9 cellular contexts compared by ENCODE assay signal in genomic region chr3:58237238-58237939, GRCh38. TPM values are rescaled to one million over a fixed set of nuclear protein-coding genes. Genes with fewer than 3 reads are reported as not detected.
DNase-seq lines count a peak whose midpoint lies in the region; ATAC-seq, FAIRE-seq and TF ChIP-seq lines count a peak whose summit lies in the region.
"Had no signal": no experiment of that assay in that cellular context is flagged by ENCODE, and none has a peak within 500 bp of the region (broad histone marks: within the 10 kb centered on the region; RNA-seq: fewer than 3 reads in every experiment).

TSS of gene ABHD6 (plus strand) at chr3:58237792. CDS start at chr3:58256587, 18,795 bp downstream.

- H3K9me3 ChIP-seq in keratinocyte (ENCODE audit: control insufficient read depth, low read depth, low read length): no peaks in the 10 kb centered on the region

- H3K27me3 ChIP-seq in keratinocyte (ENCODE audit: control insufficient read depth, extremely low read depth, insufficient read depth, low read length): no peaks in the 10 kb centered on the region

- DNase-seq in DMS79 treated with DMSO at 0.1 percent for 48 hours (lab: John Stamatoyannopoulos, UW): peak; percentile 27
- no peak for DNase-seq in DMS79 (lab: John Stamatoyannopoulos, UW)
- peak; percentile 55 for DNase-seq in HFFc6
- DNase-seq in NB4 (ENCODE audit: low read depth): peak; percentile 74
- peak; percentile 79 for DNase-seq in WTC11 (ENCODE audit: low spot score)
- peak; percentile 70 for DNase-seq in cardiac fibroblast (ENCODE audit: low read depth in 2 of 2)
- no peak for DNase-seq in keratinocyte (ENCODE audit: low read depth, low spot score)
- peak; percentile 84 for DNase-seq in stimulated activated CD4-positive, alpha-beta T cell treated with anti-CD3 and anti-CD28 coated beads, Interleukin-15, amount 100 ng/mL, for 24 hours

- no peaks in the 10 kb centered on the region for H3K9me3 Mint-ChIP-seq in HFFc6
- no peaks in the 10 kb centered on the region for H3K9me3 Mint-ChIP-seq in WTC11

- H3K27ac ChIP-seq in keratinocyte (ENCODE audit: control insufficient read depth, insufficient read depth, low read length): peak within 1 kb of the TSS; percentile 59

- peak within 1 kb of the TSS; percentile 94 for H3K4me2 ChIP-seq in keratinocyte (ENCODE audit: control insufficient read depth, extremely low read depth, insufficient read depth, low read depth, low read length)

- H3K36me3 ChIP-seq in keratinocyte (ENCODE audit: control insufficient read depth in 2 of 2, extremely low read depth in 1 of 2, insufficient read depth in 2 of 2, low read length in 2 of 2): no peaks in the 10 kb centered on the region

- H3K9me1 ChIP-seq in keratinocyte (ENCODE audit: control insufficient read depth, extremely low read depth, insufficient read depth, low read length): no peaks in the 10 kb centered on the region

- H3K4me3 Mint-ChIP-seq in HFFc6 (peak within 1 kb of the TSS; percentile 91), WTC11 (peak within 1 kb of the TSS; percentile 89)

- no peaks in the 10 kb centered on the region for H3K36me3 Mint-ChIP-seq in HFFc6 (ENCODE audit: low read depth)
- no peaks in the 10 kb centered on the region for H3K36me3 Mint-ChIP-seq in WTC11

- H4K20me1 ChIP-seq in keratinocyte (ENCODE audit: control insufficient read depth, extremely low read depth, insufficient read depth, low read length): no peaks in the 10 kb centered on the region

- peak; percentile 26 for FAIRE-seq in keratinocyte (lab: Jason Lieb, UNC)
- FAIRE-seq: A204.1 had no signal

- H3K4me3 ChIP-seq in NB4 (ENCODE audit: low read depth, low read length): peak within 1 kb of the TSS; percentile 49
- peak within 1 kb of the TSS; percentile 86 to 96 for H3K4me3 ChIP-seq in cardiac fibroblast (replicated peaks in 1 of 2; ENCODE audit: low read depth in 2 of 2, low read length in 2 of 2)
- H3K4me3 ChIP-seq in keratinocyte (ENCODE audit: control insufficient read depth in 2 of 3, extremely low read depth in 1 of 3, insufficient read depth in 2 of 3, low read depth in 1 of 3, low read length in 3 of 3): peak within 1 kb of the TSS; percentile 71 to 93 (median 74)

- peaks cover 7% of the 10 kb centered on the region for H3K79me2 ChIP-seq in keratinocyte (ENCODE audit: control insufficient read depth, insufficient read depth, low read length)

- TF ChIP-seq CTCF in HFFc6 (IDR thresholded peaks at IDR 0.05) (no peak; the same call in 1 of the 2 replicates), NB4 (IDR thresholded peaks at IDR 0.05; ENCODE audit: low read depth, low read length) (no peak), WTC11 (IDR thresholded peaks at IDR 0.05) (no peak), cardiac fibroblast (IDR thresholded peaks at IDR 0.05; ENCODE audit: low read depth, low read length) (peak; percentile 9), keratinocyte (optimal IDR thresholded peaks at IDR 0.05 in 1 of 3, IDR thresholded peaks at IDR 0.05 in 1 of 3, conservative IDR thresholded peaks at IDR 0.05 in 1 of 3; ENCODE audit: extremely low read depth in 1 of 3, insufficient read depth in 2 of 3, low read length in 3 of 3) (peak in 1 of 3 experiments; percentile 29)

- ATAC-seq in WTC11: peak; percentile 72

- H2AFZ ChIP-seq in keratinocyte (ENCODE audit: control insufficient read depth, low read length): peak within 1 kb of the TSS; percentile 93

- H3K4me1 Mint-ChIP-seq in HFFc6 (ENCODE audit: low read depth): peaks cover 28% of the 10 kb centered on the region
- H3K4me1 Mint-ChIP-seq in WTC11: peaks cover 11% of the 10 kb centered on the region

- TF ChIP-seq POLR2A in NB4 (IDR thresholded peaks at IDR 0.05; ENCODE audit: extremely low read depth, insufficient read length): no peak

- H3K27me3 Mint-ChIP-seq in HFFc6 (ENCODE audit: insufficient read depth): peaks cover 3% of the 10 kb centered on the region
- peaks cover 58% of the 10 kb centered on the region for H3K27me3 Mint-ChIP-seq in WTC11 (ENCODE audit: low read depth)

- POLR2A ChIA-PET in WTC11 (lab: Charles Lee): interaction anchor here (0.7 to 0.9 kb wide), 2 partner anchors 24 to 329 kb away, joined by 3 read pairs; no protein-coding TSS in a partner anchor

- dilution Hi-C loops in keratinocyte (cut with MboI; ENCODE audit: extremely low pct_ligation_motif_present, low sequenced_read_pairs): no loop called here

- peak within 1 kb of the TSS; percentile 75 for H3K9ac ChIP-seq in keratinocyte (ENCODE audit: control insufficient read depth, extremely low read depth, insufficient read depth, low read length)

- H3K4me1 ChIP-seq in keratinocyte (ENCODE audit: control insufficient read depth, extremely low read depth, insufficient read depth, low read length): peaks cover 36% of the 10 kb centered on the region

- CTCF ChIA-PET in WTC11 (lab: Charles Lee): interaction anchor here (0.7 to 4.2 kb wide), 9 partner anchors 20 to 1301 kb away, joined by 3 to 37 read pairs (median 5); partner anchors contain the start of genes HTD2 and RPP14

- H3K27ac Mint-ChIP-seq in HFFc6 (peak within 1 kb of the TSS; percentile 83), WTC11 (peak within 1 kb of the TSS; percentile 53; the same call in 1 of the 2 replicates)

TF ChIP-seq in WTC11, 78 proteins besides CTCF, POLR2A, EP300 and RAD21:
- peak; percentile 72 for TF ChIP-seq SP1 (CRISPR knock-in tag; conservative IDR thresholded peaks at IDR 0.05)
- peak; percentile 36; the same call in 1 of the 2 replicates for TF ChIP-seq TEAD1 (CRISPR knock-in tag; IDR thresholded peaks at IDR 0.05)
- peak; percentile 34; the same call in 1 of the 2 replicates for TF ChIP-seq PRDM15 (CRISPR knock-in tag; IDR thresholded peaks at IDR 0.05)
- TF ChIP-seq ESRRA (CRISPR knock-in tag; IDR thresholded peaks at IDR 0.05; ENCODE audit: borderline replicate concordance): no peak
- TF ChIP-seq, protein P1, sequence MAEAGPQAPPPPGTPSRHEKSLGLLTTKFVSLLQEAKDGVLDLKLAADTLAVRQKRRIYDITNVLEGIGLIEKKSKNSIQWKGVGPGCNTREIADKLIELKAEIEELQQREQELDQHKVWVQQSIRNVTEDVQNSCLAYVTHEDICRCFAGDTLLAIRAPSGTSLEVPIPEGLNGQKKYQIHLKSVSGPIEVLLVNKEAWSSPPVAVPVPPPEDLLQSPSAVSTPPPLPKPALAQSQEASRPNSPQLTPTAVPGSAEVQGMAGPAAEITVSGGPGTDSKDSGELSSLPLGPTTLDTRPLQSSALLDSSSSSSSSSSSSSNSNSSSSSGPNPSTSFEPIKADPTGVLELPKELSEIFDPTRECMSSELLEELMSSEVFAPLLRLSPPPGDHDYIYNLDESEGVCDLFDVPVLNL (CRISPR knock-in tag; IDR thresholded peaks at IDR 0.05; ENCODE audit: borderline replicate concordance, low read depth): no peak
- TF ChIP-seq ZBTB21 (CRISPR knock-in tag; IDR thresholded peaks at IDR 0.05; ENCODE audit: borderline replicate concordance): 0 out of 2 replicates have a peak, but pooled peaks have one; percentile 39

RNA-seq across cellular contexts. Expression of gene ABHD6, which starts in this region (rescaled TPM):
- 1 to 10 TPM; 6.1 to 8.9 (median 6.5) TPM for total RNA-seq in HFFc6 (2021; fragmentation: NEBNext Ultra II Directional; extraction: Animal tissue kit (Norgen Biotek cat#: 25700))
- 5.4 to 6.5 TPM (median 6.3 TPM) in 3 replicates for total RNA-seq in WTC11 (2021)
- polyA plus RNA-seq in keratinocyte: 13.6 to 21.5 TPM (median 15.2 TPM) in 3 replicates
- 14.6 TPM for polyA plus RNA-seq in keratinocyte (2011; ENCODE audit: low read depth)
- polyA plus RNA-seq in keratinocyte (2011; cell fraction: cytosol; rRNA removed): 12.4 and 15.5 TPM in 2 replicates
- polyA plus RNA-seq in keratinocyte (2011; cell fraction: nucleus; rRNA removed): 20.1 and 24.9 TPM in 2 replicates
- polyA plus RNA-seq in keratinocyte (2012; ENCODE audit: low replicate concordance): 9.0 and 15.8 TPM in 2 replicates
- polyA minus RNA-seq in keratinocyte: 24.6 to 29.0 TPM (median 27.1 TPM) in 3 replicates
- polyA minus RNA-seq in keratinocyte (2011; cell fraction: cytosol; rRNA and poly(A)+ RNA removed): 18.6 TPM
- polyA minus RNA-seq in keratinocyte (2011; cell fraction: nucleus; rRNA and poly(A)+ RNA removed): 14.1 and 21.5 TPM in 2 replicates

Comparison
In these comparisons a context has a peak if more than half of its experiments do, and no peak if none do; other contexts are left out.
1. DNase-seq: peak in DMS79 treated with DMSO at 0.1 percent for 48 hours (single experiment), HFFc6 (single experiment), NB4 (single experiment), WTC11 (single experiment), cardiac fibroblast (2 of 2) and stimulated activated CD4-positive, alpha-beta T cell treated with anti-CD3 and anti-CD28 coated beads, Interleukin-15, amount 100 ng/mL, for 24 hours (single experiment); none in DMS79 (single experiment) and keratinocyte (single experiment).
2. Peak in every context shown above with its lines, with median percentiles within 50 percentile points of each other: H3K4me3 ChIP-seq.